9 cellular contexts compared by ENCODE assay signal in genomic region chr2:23375448-23375847, GRCh38. TPM values are rescaled to one million over a fixed set of nuclear protein-coding genes. Genes with fewer than 3 reads are reported as not detected.
DNase-seq lines count a peak whose midpoint lies in the region; ATAC-seq lines count a peak whose summit lies in the region.
"Had no signal": no experiment of that assay in that cellular context is flagged by ENCODE, and none has a peak within 500 bp of the region (broad histone marks: within the 10 kb centered on the region; RNA-seq: fewer than 3 reads in every experiment).

No MANE protein-coding gene starts in this region.

- H3K27ac Mint-ChIP-seq in CD8-positive, alpha-beta memory T cell: no peak overlapping the region

- no peak overlapping the region for H2AK5ac ChIP-seq in neuronal stem cell (ENCODE audit: low read depth, low read length)

- no peak overlapping the region for H3K27ac ChIP-seq in neuronal stem cell (replicated peaks; ENCODE audit: low read length)
- no peak overlapping the region for H3K27ac ChIP-seq in CD8-positive, alpha-beta memory T cell (ENCODE audit: low read depth, low read length)

- no peak overlapping the region for H2BK5ac ChIP-seq in neuronal stem cell (ENCODE audit: low read length)

- no peak overlapping the region for H2BK15ac ChIP-seq in neuronal stem cell (ENCODE audit: low read length)

- H3K4me2 ChIP-seq in neuronal stem cell (ENCODE audit: insufficient read depth, low read length, poor library complexity, severe bottlenecking): no peak overlapping the region

- H3K27me3 ChIP-seq in neuronal stem cell (ENCODE audit: control insufficient read depth in 3 of 3, insufficient read depth in 3 of 3, low read depth in 1 of 3, low read length in 3 of 3): peaks cover 0 to 24% (median 0%) of the 10 kb centered on the region in 3 experiments
- no peaks in the 10 kb centered on the region for H3K27me3 ChIP-seq in CD8-positive, alpha-beta memory T cell (ENCODE audit: insufficient read depth, low read length, poor library complexity, severe bottlenecking)

- no peak overlapping the region for H3K4me3 Mint-ChIP-seq in CD8-positive, alpha-beta memory T cell

- H4K8ac ChIP-seq in neuronal stem cell (ENCODE audit: low read depth, low read length): no peak overlapping the region

- CTCF ChIA-PET in CD8-positive, alpha-beta memory T cell (lab: Charles Lee): interaction anchor here (1.1 kb wide), 1 partner anchor 41 kb away, joined by 3 read pairs; no protein-coding TSS in a partner anchor

- no peak overlapping the region for H2BK120ac ChIP-seq in neuronal stem cell (ENCODE audit: low read depth, low read length)

- no peak overlapping the region for H3K23ac ChIP-seq in neuronal stem cell (ENCODE audit: low read depth, low read length, poor library complexity)

- DNase-seq in NCI-H748 (lab: John Stamatoyannopoulos, UW; ENCODE audit: unreplicated experiment): peak; percentile 50
- DNase-seq in NCI-H748 treated with DMSO at 0.1 percent for 48 hours (lab: John Stamatoyannopoulos, UW): no peak
- peak; percentile 47 for DNase-seq in RPMI8226
- DNase-seq in neuronal stem cell (ENCODE audit: low spot score): no peak
- no peak for DNase-seq in GM03348 (ENCODE audit: low spot score)
- no peak for DNase-seq in CD8-positive, alpha-beta memory T cell
- no peak for DNase-seq in activated naive CD4-positive, alpha-beta T cell (lab: John Stamatoyannopoulos, UW)
- DNase-seq: activated CD4-positive, alpha-beta T cell treated with anti-CD3 and anti-CD28 coated beads for 4 hours had no signal

- H3K27me3 Mint-ChIP-seq in CD8-positive, alpha-beta memory T cell: peaks cover 7 to 30% of the 10 kb centered on the region in 2 donors

- H3K36me3 ChIP-seq in neuronal stem cell (replicated peaks in 1 of 2; ENCODE audit: control insufficient read depth in 2 of 2, insufficient read depth in 2 of 2, low read length in 2 of 2): no peaks in the 10 kb centered on the region
- no peaks in the 10 kb centered on the region for H3K36me3 ChIP-seq in CD8-positive, alpha-beta memory T cell (ENCODE audit: insufficient read depth, low read length)

- no peak overlapping the region for H3K14ac ChIP-seq in neuronal stem cell (ENCODE audit: low read length)

- H3K4me3 ChIP-seq in neuronal stem cell (ENCODE audit: low read length in 2 of 2): no peak overlapping the region
- H3K4me3 ChIP-seq in CD8-positive, alpha-beta memory T cell (ENCODE audit: low read length): no peak overlapping the region

- H3K9me3 Mint-ChIP-seq in CD8-positive, alpha-beta memory T cell: peaks cover 0 to 3% (median 0%) of the 10 kb centered on the region in 5 donors

- ATAC-seq in HG02973 (IDR thresholded peaks at IDR 0.05; ENCODE audit: unreplicated experiment): peak; percentile 65

- H3K79me1 ChIP-seq in neuronal stem cell (ENCODE audit: low read depth, low read length): no peaks in the 10 kb centered on the region

- WGBS in neuronal stem cell (ENCODE audit: extremely low coverage in 2 of 2, insufficient read length in 2 of 2, insufficient replicate concordance in 1 of 2), 2 donors: no CpG with 5 or more reads among the region's 3 CpGs

- H3K4ac ChIP-seq in neuronal stem cell (ENCODE audit: low read length): no peak overlapping the region

- H2AFZ ChIP-seq in neuronal stem cell (ENCODE audit: low read length): peak overlapping the region; percentile 38

- no peaks in the 10 kb centered on the region for H3K36me3 Mint-ChIP-seq in CD8-positive, alpha-beta memory T cell

- H3K9ac ChIP-seq in neuronal stem cell (ENCODE audit: low read depth, low read length, poor library complexity): no peak overlapping the region

- POLR2A ChIA-PET in CD8-positive, alpha-beta memory T cell (lab: Charles Lee): no interaction called here

- peaks cover 0 to 2% of the 10 kb centered on the region in 2 donors for H3K4me1 ChIP-seq in neuronal stem cell (ENCODE audit: control insufficient read depth in 2 of 2, insufficient read depth in 1 of 2, low read depth in 1 of 2, low read length in 2 of 2)
- H3K4me1 ChIP-seq in CD8-positive, alpha-beta memory T cell (ENCODE audit: insufficient read depth, low read length): peaks cover 4% of the 10 kb centered on the region

- no peak overlapping the region for H4K91ac ChIP-seq in neuronal stem cell (ENCODE audit: low read depth, low read length, poor library complexity)

- peaks cover 2 to 4% (median 4%) of the 10 kb centered on the region in 3 donors for H3K4me1 Mint-ChIP-seq in CD8-positive, alpha-beta memory T cell

- no peak overlapping the region for H2BK12ac ChIP-seq in neuronal stem cell (ENCODE audit: low read length)

- H3K18ac ChIP-seq in neuronal stem cell (ENCODE audit: low read length): no peak overlapping the region

- H3K9me3 ChIP-seq in neuronal stem cell (replicated peaks in 1 of 2; ENCODE audit: control insufficient read depth in 2 of 2, insufficient read depth in 1 of 2, low read depth in 1 of 2, low read length in 2 of 2): no peaks in the 10 kb centered on the region
- H3K9me3 ChIP-seq in CD8-positive, alpha-beta memory T cell (ENCODE audit: low read length): no peaks in the 10 kb centered on the region

RNA-seq across cellular contexts. Expression of gene KLHL29, which starts 9.5 kb away (rescaled TPM):
- 3.0 TPM for polyA plus RNA-seq in neuronal stem cell (2013, experiment 1 of 2)
- 3.0 TPM for polyA plus RNA-seq in neuronal stem cell (2013, experiment 2 of 2)
- under 1 TPM; 0.11 to 0.13 TPM for total RNA-seq in CD8-positive, alpha-beta memory T cell
- 0.21 TPM for polyA plus RNA-seq in CD8-positive, alpha-beta memory T cell

Comparison
In these comparisons a context has a peak if more than half of its experiments do, and no peak if none do; other contexts are left out.
1. DNase-seq: peak in NCI-H748 (single experiment) and RPMI8226 (single experiment); none in NCI-H748 treated with DMSO at 0.1 percent for 48 hours (single experiment), neuronal stem cell (single experiment), GM03348 (single experiment), CD8-positive, alpha-beta memory T cell (0 of 5) and activated naive CD4-positive, alpha-beta T cell (0 of 4).